31 cellular contexts compared by ENCODE assay signal in the genomic region with DNA sequence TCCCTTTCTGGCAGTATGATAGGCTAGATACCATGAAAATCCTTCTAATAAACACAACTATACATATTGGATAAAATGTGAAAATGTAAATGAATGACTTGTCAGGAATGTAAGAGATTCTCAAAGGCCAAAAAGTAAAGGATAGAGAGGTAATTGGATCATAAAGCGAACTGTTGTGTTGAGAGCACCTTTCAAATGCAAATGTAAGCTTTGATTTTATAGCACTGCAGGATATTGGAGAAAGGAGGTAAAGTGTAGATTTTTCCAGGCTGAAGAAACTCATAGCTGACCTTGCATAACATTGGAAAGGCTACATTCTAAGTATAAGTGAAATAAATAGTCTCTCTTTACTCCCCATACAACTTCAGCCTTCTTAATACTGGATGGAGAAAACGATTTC. TPM values are rescaled to one million over a fixed set of nuclear protein-coding genes. Genes with fewer than 3 reads are reported as not detected.
DNase-seq lines count a peak whose midpoint lies in the region; ATAC-seq and TF ChIP-seq lines count a peak whose summit lies in the region.
"Had no signal": no experiment of that assay in that cellular context is flagged by ENCODE, and none has a peak within 500 bp of the region (broad histone marks: within the 10 kb centered on the region; RNA-seq: fewer than 3 reads in every experiment).

No MANE protein-coding gene starts in this region.

- H3K27me3 Mint-ChIP-seq in neural crest cell (ENCODE audit: low read depth), result no peaks in the 10 kb centered on the region

- H3K9me3 Mint-ChIP-seq in neural crest cell, result peaks cover 9% of the 10 kb centered on the region

- H3K27ac ChIP-seq in 22Rv1, result peak overlapping the region; percentile 0
- H3K27ac ChIP-seq: A549; BLaER1; BLaER1 treated with 17β-estradiol and CSF1 and Interleukin-3, amounts not matched to agents 10 nM and 100 nM; C4-2B had no signal

- H3K4me1 Mint-ChIP-seq in neural crest cell, result no peaks in the 10 kb centered on the region
- H3K4me1 Mint-ChIP-seq: B cell; CD14-positive monocyte; CD4-positive, alpha-beta memory T cell; CD4-positive, CD25-positive, alpha-beta regulatory T cell; CD8-positive, alpha-beta memory T cell had no signal

- no peak for TF ChIP-seq CTCF in 22Rv1 (IDR thresholded peaks at IDR 0.05)
- no peak for TF ChIP-seq CTCF in neural crest cell (conservative IDR thresholded peaks at IDR 0.05)

- H3K4me3 Mint-ChIP-seq in neural crest cell, result no peak overlapping the region
- H3K4me3 Mint-ChIP-seq: B cell; CD14-positive monocyte; CD4-positive, alpha-beta memory T cell; CD4-positive, alpha-beta T cell; CD4-positive, CD25-positive, alpha-beta regulatory T cell; CD8-positive, alpha-beta memory T cell; CD8-positive, alpha-beta T cell had no signal

- H3K27ac Mint-ChIP-seq in neural crest cell (ENCODE audit: unreplicated experiment), result peak overlapping the region; percentile 60
- H3K27ac Mint-ChIP-seq: B cell; CD14-positive monocyte; CD4-positive, alpha-beta memory T cell; CD4-positive, alpha-beta T cell; CD4-positive, CD25-positive, alpha-beta regulatory T cell; CD8-positive, alpha-beta memory T cell; CD8-positive, alpha-beta T cell had no signal

- H3K36me3 Mint-ChIP-seq in neural crest cell (ENCODE audit: low read depth), result peaks cover 16% of the 10 kb centered on the region
- H3K36me3 Mint-ChIP-seq: CD14-positive monocyte; CD4-positive, alpha-beta memory T cell; CD4-positive, CD25-positive, alpha-beta regulatory T cell; CD8-positive, alpha-beta T cell had no signal

- ATAC-seq in HG03139 (IDR thresholded peaks at IDR 0.05; ENCODE audit: unreplicated experiment), result no peak
- ATAC-seq: A549; CD8-positive, alpha-beta T cell had no signal

- DNase-seq in neural crest cell (ENCODE audit: low read depth, low spot score), result no peak
- DNase-seq in GM19240 (ENCODE audit: insufficient read length, low spot score), result no peak
- DNase-seq: 8988T; ACHN; AML-193; BE2C; C1 segment of cervical spinal cord; Caco-2; Calu3; CD4-positive, alpha-beta memory T cell; CD4-positive, alpha-beta T cell; CD4-positive, CD25-positive, alpha-beta regulatory T cell; CD8-positive, alpha-beta memory T cell; CD8-positive, alpha-beta T cell; COR-L47; DMS 273 treated with DMSO at 0.1 percent for 48 hours; DMS153; DMS53; DMS79; DMS79 treated with DMSO at 0.1 percent for 48 hours; DND-41; EL had no signal

RNA-seq across cellular contexts. Expression of a gene that starts 54.0 kb away (rescaled TPM):
- total RNA-seq in neural crest cell, result 0.59 and 0.93 TPM in 2 replicates
- total RNA-seq: A673; B cell; CD4-positive, alpha-beta memory T cell; CD4-positive, alpha-beta T cell; CD4-positive, CD25-positive, alpha-beta regulatory T cell; CD8-positive, alpha-beta memory T cell; CD8-positive, alpha-beta T cell had no signal
